Comparison of ENCODE assay signal across 15 cellular contexts in the genomic region with DNA sequence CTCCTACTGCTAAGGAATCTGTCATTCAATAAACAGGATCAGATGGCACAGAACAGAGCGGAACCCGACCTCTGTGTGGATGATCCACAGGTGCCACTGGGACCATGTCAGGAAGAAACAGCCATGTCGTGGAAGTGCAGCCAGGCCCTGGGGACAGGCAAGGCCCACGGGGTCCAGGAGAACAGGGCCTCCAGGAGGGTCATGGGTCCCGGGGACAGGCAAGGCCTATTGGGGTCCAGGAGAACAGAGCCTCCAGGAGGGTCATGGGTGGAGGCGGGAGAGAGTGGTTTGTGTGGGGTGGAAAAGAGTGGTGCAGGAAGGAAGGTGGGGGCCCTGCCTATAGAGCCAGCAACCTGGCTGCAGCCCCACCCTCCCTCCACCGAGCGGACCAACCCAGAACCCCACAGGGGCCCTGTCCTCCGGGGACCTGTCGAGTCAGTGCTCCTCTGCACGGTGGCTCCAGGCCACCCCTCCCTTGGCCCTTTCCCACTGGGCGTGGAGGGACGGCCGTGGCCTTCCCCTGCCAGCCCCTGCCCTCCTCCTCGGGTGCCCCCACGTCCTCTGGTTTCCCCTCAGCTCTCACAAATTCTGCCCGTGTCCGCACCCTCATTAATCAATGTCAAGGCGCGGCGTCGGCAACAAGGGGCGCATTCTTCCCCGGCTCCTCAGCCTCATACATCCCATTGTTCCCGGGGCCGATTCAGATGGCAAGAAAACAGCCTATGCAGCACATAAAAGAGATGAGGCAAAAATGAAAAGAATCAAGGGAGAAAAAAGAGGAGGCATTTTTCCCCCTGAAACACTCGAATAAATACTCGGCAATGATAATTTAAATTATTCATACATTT.
"Had no signal": no experiment of that assay in that cellular context is flagged by ENCODE, and none has a peak within 500 bp of the region (broad histone marks: within the 10 kb centered on the region; RNA-seq: fewer than 3 reads in every experiment).

No MANE protein-coding gene starts in this region.

- H3K4me1 Mint-ChIP-seq: activated CD8-positive, alpha-beta memory T cell treated with anti-CD3 and anti-CD28 coated beads, Interleukin-2, amount 10 ng/mL, durations not matched to agents 7 days and 5 days; naive thymus-derived CD8-positive, alpha-beta T cell; stimulated activated naive B cell treated with anti-CD40 and anti-IgM and Interleukin-4, amounts not matched to agents 10 μg/mL and 1 μg/mL and 100 μg/mL, for 72 hours had no signal

- H3K9me3 ChIP-seq: mucosa of descending colon, psoas muscle, sigmoid colon had no signal

- H3K9me3 Mint-ChIP-seq: activated T-cell treated with anti-CD3 and anti-CD28 coated beads, Interleukin-2, amount 50 U/mL, for 24 hours; naive thymus-derived CD8-positive, alpha-beta T cell; stimulated activated naive B cell treated with anti-CD40 and anti-IgM and Interleukin-4, amounts not matched to agents 10 μg/mL and 1 μg/mL and 100 μg/mL, for 72 hours had no signal

- ATAC-seq: activated CD8-positive, alpha-beta memory T cell treated with anti-CD3 and anti-CD28 coated beads, Interleukin-2, amount 10 ng/mL, durations not matched to agents 7 days and 5 days; left cardiac atrium; mucosa of descending colon; naive thymus-derived CD8-positive, alpha-beta T cell; psoas muscle; stimulated activated naive B cell treated with anti-CD40 and anti-IgM and Interleukin-4, amounts not matched to agents 10 μg/mL and 1 μg/mL and 100 μg/mL, for 72 hours had no signal

- H3K4me3 Mint-ChIP-seq: activated CD8-positive, alpha-beta memory T cell treated with anti-CD3 and anti-CD28 coated beads, Interleukin-2, amount 10 ng/mL, durations not matched to agents 7 days and 5 days; activated naive CD8-positive, alpha-beta T cell; activated T-cell treated with anti-CD3 and anti-CD28 coated beads, Interleukin-2, amount 50 U/mL, for 24 hours; naive thymus-derived CD8-positive, alpha-beta T cell; stimulated activated naive B cell treated with anti-CD40 and anti-IgM and Interleukin-4, amounts not matched to agents 10 μg/mL and 1 μg/mL and 100 μg/mL, for 72 hours had no signal

- H3K27ac Mint-ChIP-seq: activated CD8-positive, alpha-beta memory T cell treated with anti-CD3 and anti-CD28 coated beads, Interleukin-2, amount 10 ng/mL, durations not matched to agents 7 days and 5 days; activated naive CD8-positive, alpha-beta T cell; activated T-cell treated with anti-CD3 and anti-CD28 coated beads, Interleukin-2, amount 50 U/mL, for 24 hours; naive thymus-derived CD8-positive, alpha-beta T cell; stimulated activated naive B cell treated with anti-CD40 and anti-IgM and Interleukin-4, amounts not matched to agents 10 μg/mL and 1 μg/mL and 100 μg/mL, for 72 hours had no signal

- DNase-seq: activated CD4-positive, alpha-beta T cell treated with anti-CD3 and anti-CD28 coated beads, Interleukin-2, amount 50 U/mL, for 4 hours; activated CD4-positive, CD25-positive, alpha-beta regulatory T cell treated with anti-CD3 and anti-CD28 coated beads, Interleukin-2, amount 50 U/mL, for 72 hours; activated CD8-positive, alpha-beta memory T cell treated with anti-CD3 and anti-CD28 coated beads, Interleukin-2, amount 10 ng/mL, durations not matched to agents 7 days and 5 days; activated effector memory CD4-positive, alpha-beta T cell treated with Interleukin-2 at 50 U/mL for 16 hours; activated T-cell treated with anti-CD3 and anti-CD28 coated beads, Interleukin-2, amount 50 U/mL, for 24 hours; left cardiac atrium; mucosa of descending colon; naive thymus-derived CD8-positive, alpha-beta T cell; occipital lobe; psoas muscle; sigmoid colon; stimulated activated CD4-positive, alpha-beta T cell treated with anti-CD3 and anti-CD28 coated beads, Interleukin-2, amount 100 ng/mL, for 24 hours; stimulated activated naive B cell treated with anti-CD40 and anti-IgM and Interleukin-4, amounts not matched to agents 10 μg/mL and 1 μg/mL and 100 μg/mL, for 72 hours had no signal

- H3K27ac ChIP-seq: psoas muscle, sigmoid colon had no signal

- H3K36me3 ChIP-seq: sigmoid colon had no signal

- H3K4me3 ChIP-seq: lung, mucosa of descending colon, psoas muscle, sigmoid colon had no signal

- H3K36me3 Mint-ChIP-seq: activated CD8-positive, alpha-beta memory T cell treated with anti-CD3 and anti-CD28 coated beads, Interleukin-2, amount 10 ng/mL, durations not matched to agents 7 days and 5 days; activated naive CD8-positive, alpha-beta T cell; naive thymus-derived CD8-positive, alpha-beta T cell; stimulated activated naive B cell treated with anti-CD40 and anti-IgM and Interleukin-4, amounts not matched to agents 10 μg/mL and 1 μg/mL and 100 μg/mL, for 72 hours had no signal
